Comparison of ENCODE assay signal across 30 cellular contexts in the genomic region with DNA sequence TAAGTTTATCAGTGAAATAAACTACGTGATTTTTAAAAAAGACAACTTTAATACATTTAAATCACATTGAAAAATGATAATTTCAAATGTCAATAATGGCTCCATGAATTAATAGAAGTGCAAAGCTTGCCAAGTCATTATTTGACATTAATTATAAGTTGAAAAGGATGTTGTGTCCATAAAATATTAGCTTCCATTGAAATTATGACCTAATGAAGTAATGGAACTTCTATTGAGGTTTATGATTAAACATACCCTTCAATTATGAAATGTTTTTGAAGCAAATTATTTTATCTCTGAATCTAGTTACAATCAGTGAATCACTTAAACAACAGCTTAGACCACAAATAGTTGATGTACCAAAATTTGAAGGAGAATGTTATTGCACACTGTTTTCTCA.
"Had no signal": no experiment of that assay in that cellular context is flagged by ENCODE, and none has a peak within 500 bp of the region (broad histone marks: within the 10 kb centered on the region; RNA-seq: fewer than 3 reads in every experiment).

No MANE protein-coding gene starts in this region.

- H2AFZ ChIP-seq: neural progenitor cell, parathyroid adenoma had no signal

- H3K79me2 ChIP-seq: parathyroid adenoma had no signal

- H3K9me3 ChIP-seq: ovary, psoas muscle, right lobe of liver, sigmoid colon, spleen, suprapubic skin, testis, tibial artery, transverse colon, vagina had no signal

- H3K36me3 ChIP-seq: neural progenitor cell, ovary, right lobe of liver, sigmoid colon, spleen, suprapubic skin, tibial artery, transverse colon, vagina had no signal

- H3K27me3 ChIP-seq: neural progenitor cell, ovary, right lobe of liver, sigmoid colon, spleen, suprapubic skin, testis, tibial artery, transverse colon, vagina had no signal

- H3K4me3 ChIP-seq: neural progenitor cell, ovary, psoas muscle, right lobe of liver, sigmoid colon, spleen, suprapubic skin, testis, tibial artery, transverse colon, vagina had no signal

- ATAC-seq: naive thymus-derived CD8-positive, alpha-beta T cell; natural killer cell treated with Interleukin-12 subunit alpha and Interleukin-12 subunit beta and Interleukin-15 and Interleukin-18, amount 100 ng/mL, for 72 hours; psoas muscle; right cardiac atrium; right lobe of liver; stimulated activated memory B cell treated with anti-CD40 and anti-IgM and Interleukin-4, amounts not matched to agents 10 μg/mL and 1 μg/mL and 100 μg/mL, for 72 hours; stimulated activated naive CD8-positive, alpha-beta T cell treated with anti-CD3 and anti-CD28 coated beads, Interleukin-15, amount 100 ng/mL, for 72 hours; stimulated activated naive CD8-positive, alpha-beta T cell treated with anti-CD3 and anti-CD28 coated beads, Interleukin-15, Interleukin-2, amounts not matched to agents 100 U/mL and 50 U/mL, for 24 hours had no signal

- H3K4me2 ChIP-seq: neural progenitor cell had no signal

- DNase-seq: naive thymus-derived CD8-positive, alpha-beta T cell; nephron progenitor cell; occipital lobe; ovary; posterior cingulate gyrus; psoas muscle; right cardiac atrium; right lobe of liver; sigmoid colon; small intestine; spleen; stimulated activated CD4-positive, alpha-beta T cell treated with anti-CD3 and anti-CD28 coated beads, Interleukin-12 subunit alpha, Interleukin-12 subunit beta, amount 100 ng/mL, for 4 hours; stimulated activated CD4-positive, alpha-beta T cell treated with anti-CD3 and anti-CD28 coated beads, Interleukin-1b, Interleukin-23, amount 100 ng/mL, for 48 hours; stimulated activated CD4-positive, alpha-beta T cell treated with anti-CD3 and anti-CD28 coated beads, Interleukin-4, amount 100 ng/mL, for 1 hour; stimulated activated CD4-positive, alpha-beta T cell treated with anti-CD3 and anti-CD28 coated beads, Interleukin-4, amount 100 ng/mL, for 4 hours; stimulated activated CD8-positive, alpha-beta memory T cell treated with anti-CD3 and anti-CD28 coated beads, Interleukin-4, amount 100 ng/mL, for 48 hours; stimulated activated naive CD4-positive, alpha-beta T cell; stimulated activated naive CD8-positive, alpha-beta T cell treated with anti-CD3 and anti-CD28 coated beads, Interleukin-15, amount 100 ng/mL, for 72 hours; stimulated activated naive CD8-positive, alpha-beta T cell treated with anti-CD3 and anti-CD28 coated beads, Interleukin-15, Interleukin-2, amounts not matched to agents 100 U/mL and 50 U/mL, for 24 hours; substantia nigra; testis; tibial artery; transverse colon had no signal

- H3K9ac ChIP-seq: neural progenitor cell, parathyroid adenoma had no signal

- FAIRE-seq: urothelium cell line had no signal

- H3K27ac ChIP-seq: neural progenitor cell, ovary, parathyroid adenoma, psoas muscle, right lobe of liver, sigmoid colon, spleen, suprapubic skin, testis, tibial artery, transverse colon, vagina had no signal
